ENCODE assay signal across 1 cellular context in the genomic region with DNA sequence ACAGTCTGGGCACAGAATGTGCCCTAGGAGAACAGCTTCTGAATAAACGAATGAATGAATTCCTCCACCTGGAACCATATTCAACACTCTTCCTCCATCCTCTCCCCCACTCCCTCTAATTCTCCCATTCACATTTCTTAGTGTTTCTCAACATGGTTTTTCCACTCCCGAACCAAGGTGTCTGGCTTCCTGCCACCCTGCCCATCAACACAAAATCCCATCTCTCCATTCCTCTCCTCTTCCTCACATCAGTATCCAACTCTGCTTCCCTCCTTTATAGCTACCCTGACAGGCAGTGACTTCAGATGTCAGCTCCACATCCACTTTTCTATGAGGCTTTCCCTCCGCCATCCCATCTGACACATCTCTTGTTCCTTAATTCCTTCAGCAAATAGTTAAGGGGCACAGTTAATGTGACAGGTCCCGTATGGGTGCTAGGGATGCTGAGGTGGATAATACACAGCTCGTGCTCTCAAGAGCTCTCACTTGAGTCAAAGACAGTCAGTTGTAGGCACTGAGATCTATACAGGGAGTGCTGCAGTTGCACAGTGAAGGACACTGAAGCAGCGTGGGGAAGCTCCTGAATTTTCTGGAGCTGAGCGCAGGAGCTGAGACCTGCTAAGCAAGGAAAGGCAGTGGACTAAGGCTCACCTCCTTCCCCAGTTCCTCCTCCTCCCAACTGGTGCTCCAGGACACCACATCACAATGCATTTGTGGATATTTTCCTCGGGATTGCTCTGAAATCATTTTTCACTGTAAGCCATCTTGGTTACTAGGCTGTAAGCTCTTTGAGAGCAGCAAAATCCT.
TF ChIP-seq lines count a peak whose summit lies in the region.

No MANE protein-coding gene starts in this region.

TF ChIP-seq in endothelial cell of umbilical vein, 7 proteins besides CTCF, POLR2A, EP300 and RAD21:
- TF ChIP-seq MYC (IDR thresholded peaks at IDR 0.05; ENCODE audit: low read depth, low read length), result no peak
- TF ChIP-seq, protein P1, sequence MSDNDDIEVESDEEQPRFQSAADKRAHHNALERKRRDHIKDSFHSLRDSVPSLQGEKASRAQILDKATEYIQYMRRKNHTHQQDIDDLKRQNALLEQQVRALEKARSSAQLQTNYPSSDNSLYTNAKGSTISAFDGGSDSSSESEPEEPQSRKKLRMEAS (IDR thresholded peaks at IDR 0.05; ENCODE audit: insufficient read depth, insufficient read length), result no peak
- no peak for TF ChIP-seq FOS (IDR thresholded peaks at IDR 0.05; ENCODE audit: borderline replicate concordance, insufficient read depth, low read length)
- TF ChIP-seq JUN (IDR thresholded peaks at IDR 0.05; ENCODE audit: borderline replicate concordance, insufficient read depth, insufficient read length, low read depth), result no peak
- no peak for TF ChIP-seq EZH2 (IDR thresholded peaks at IDR 0.05; ENCODE audit: borderline replicate concordance, low read depth, low read length, severe bottlenecking)
- TF ChIP-seq GATA2 (IDR thresholded peaks at IDR 0.05; ENCODE audit: insufficient read depth, insufficient read length, low read depth, low read length), result no peak
- no peak for TF ChIP-seq POLR2AphosphoS5 (IDR thresholded peaks at IDR 0.05; ENCODE audit: insufficient read depth, low read depth, low read length)
